1 cellular context compared by ENCODE assay signal in the genomic region with DNA sequence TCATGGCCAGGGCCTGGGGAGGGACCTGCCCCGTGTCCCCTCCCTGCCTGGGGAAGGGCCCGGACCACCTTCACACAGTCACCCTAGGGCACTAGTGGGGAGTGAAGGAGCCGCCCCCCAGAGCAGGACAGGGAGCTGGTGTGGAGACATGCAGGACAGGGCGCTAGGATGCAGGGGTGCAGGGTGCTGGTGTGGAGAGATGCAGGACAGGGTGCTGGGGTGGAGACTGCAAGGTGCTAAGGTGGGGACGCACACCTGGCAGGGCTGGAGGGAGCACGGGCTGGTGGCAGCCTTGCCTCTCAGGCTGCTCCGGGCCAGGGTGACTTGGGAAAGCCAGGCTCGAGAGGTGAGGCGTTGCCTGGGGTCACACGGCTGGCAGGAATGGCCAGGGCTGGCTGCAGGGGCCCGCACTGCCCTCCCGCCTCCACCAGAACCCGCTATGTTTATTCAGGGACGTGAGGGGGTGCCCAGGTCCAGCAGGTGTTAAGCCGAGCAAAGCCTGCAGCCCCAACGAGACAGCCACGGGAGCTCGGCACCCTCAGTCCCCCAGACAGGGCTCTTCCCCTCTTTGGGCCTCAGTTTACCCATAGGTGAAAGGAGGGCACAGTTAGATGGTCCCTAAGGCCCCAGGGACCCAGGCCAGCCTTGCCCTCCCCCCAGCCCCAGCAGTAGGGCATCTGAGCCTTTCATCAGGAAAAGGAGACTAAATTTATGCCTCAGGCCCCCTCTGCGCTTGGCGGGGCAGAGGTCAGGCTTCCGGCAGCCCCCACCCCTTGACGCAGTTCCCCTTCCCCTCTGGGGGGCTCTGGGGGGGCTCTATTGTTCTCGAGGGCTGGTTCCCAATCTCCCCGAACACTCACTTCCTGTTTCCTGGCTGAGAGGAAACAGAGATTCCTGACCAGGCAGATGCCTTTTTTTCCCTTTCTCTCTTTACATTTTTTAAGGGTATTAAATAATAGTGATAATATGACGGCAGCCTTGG.
TF ChIP-seq lines count a peak whose summit lies in the region.

No MANE protein-coding gene starts in this region.

TF ChIP-seq in HEK293, 187 proteins besides CTCF, POLR2A, EP300 and RAD21:
- TF ChIP-seq, protein P1, sequence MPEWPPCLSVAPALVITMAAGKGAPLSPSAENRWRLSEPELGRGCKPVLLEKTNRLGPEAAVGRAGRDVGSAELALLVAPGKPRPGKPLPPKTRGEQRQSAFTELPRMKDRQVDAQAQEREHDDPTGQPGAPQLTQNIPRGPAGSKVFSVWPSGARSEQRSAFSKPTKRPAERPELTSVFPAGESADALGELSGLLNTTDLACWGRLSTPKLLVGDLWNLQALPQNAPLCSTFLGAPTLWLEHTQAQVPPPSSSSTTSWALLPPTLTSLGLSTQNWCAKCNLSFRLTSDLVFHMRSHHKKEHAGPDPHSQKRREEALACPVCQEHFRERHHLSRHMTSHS (tag by site-specific recombination; IDR thresholded peaks at IDR 0.05): no peak
- TF ChIP-seq ZBTB48 (tag by site-specific recombination; IDR thresholded peaks at IDR 0.05): 0 out of 2 replicates have a peak, but pooled peaks have one; percentile 14
- TF ChIP-seq, protein P2, sequence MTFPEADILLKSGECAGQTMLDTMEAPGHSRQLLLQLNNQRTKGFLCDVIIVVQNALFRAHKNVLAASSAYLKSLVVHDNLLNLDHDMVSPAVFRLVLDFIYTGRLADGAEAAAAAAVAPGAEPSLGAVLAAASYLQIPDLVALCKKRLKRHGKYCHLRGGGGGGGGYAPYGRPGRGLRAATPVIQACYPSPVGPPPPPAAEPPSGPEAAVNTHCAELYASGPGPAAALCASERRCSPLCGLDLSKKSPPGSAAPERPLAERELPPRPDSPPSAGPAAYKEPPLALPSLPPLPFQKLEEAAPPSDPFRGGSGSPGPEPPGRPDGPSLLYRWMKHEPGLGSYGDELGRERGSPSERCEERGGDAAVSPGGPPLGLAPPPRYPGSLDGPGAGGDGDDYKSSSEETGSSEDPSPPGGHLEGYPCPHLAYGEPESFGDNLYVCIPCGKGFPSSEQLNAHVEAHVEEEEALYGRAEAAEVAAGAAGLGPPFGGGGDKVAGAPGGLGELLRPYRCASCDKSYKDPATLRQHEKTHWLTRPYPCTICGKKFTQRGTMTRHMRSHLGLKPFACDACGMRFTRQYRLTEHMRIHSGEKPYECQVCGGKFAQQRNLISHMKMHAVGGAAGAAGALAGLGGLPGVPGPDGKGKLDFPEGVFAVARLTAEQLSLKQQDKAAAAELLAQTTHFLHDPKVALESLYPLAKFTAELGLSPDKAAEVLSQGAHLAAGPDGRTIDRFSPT (tag by site-specific recombination; IDR thresholded peaks at IDR 0.05): 0 out of 2 replicates have a peak, but pooled peaks have one; percentile 21
- no peak for TF ChIP-seq SP3 (tag by site-specific recombination; IDR thresholded peaks at IDR 0.05)
